8 cellular contexts compared by ENCODE assay signal in genomic region chr12:121712462-121713256, GRCh38. TPM values are rescaled to one million over a fixed set of nuclear protein-coding genes. Genes with fewer than 3 reads are reported as not detected.
DNase-seq lines count a peak whose midpoint lies in the region; ATAC-seq, FAIRE-seq and TF ChIP-seq lines count a peak whose summit lies in the region.

Gene TMEM120B (plus strand): TSS chr12:121712752. CDS start chr12:121712896, 144 bp downstream.

- H3K4me3 ChIP-seq in H1 (ENCODE audit: extremely low read depth in 1 of 4, insufficient read depth in 2 of 4, low read depth in 3 of 4, low read length in 4 of 4) = peak within 1 kb of the TSS; percentile 79 to 91 (median 87)

- H3K4me2 ChIP-seq in H1 (ENCODE audit: insufficient read depth in 1 of 2, low read depth in 2 of 2, low read length in 2 of 2) = peak within 1 kb of the TSS; percentile 94

- no peak within 1 kb of the TSS for H2BK120ac ChIP-seq in H1 (replicated peaks; ENCODE audit: low read depth, low read length)

- H2BK15ac ChIP-seq in H1 (ENCODE audit: low read length) = peak within 1 kb of the TSS; percentile 46; the same call in 1 of the 2 replicates

- peak within 1 kb of the TSS; percentile 71; the same call in 1 of the 2 replicates for H2BK5ac ChIP-seq in H1 (ENCODE audit: low read depth, low read length)

- H3K23me2 ChIP-seq in H1 (ENCODE audit: low read depth, low read length) = peaks cover 11% of the 10 kb centered on the region; the same call in 1 of the 2 replicates

- no peak within 1 kb of the TSS for H3K14ac ChIP-seq in H1 (ENCODE audit: insufficient read length)

- peaks cover 0 to 14% (median 4%) of the 10 kb centered on the region in 4 experiments; a peak in 5 of 7 replicates for H3K4me1 ChIP-seq in H1 (replicated peaks in 1 of 4; ENCODE audit: control insufficient read depth in 3 of 4, insufficient read depth in 4 of 4, low read length in 3 of 4)

- H3K79me2 ChIP-seq in H1 (ENCODE audit: control insufficient read depth in 1 of 2, insufficient read depth in 2 of 2, low read length in 2 of 2) = peaks cover 0 to 37% of the 10 kb centered on the region in 2 experiments

- H3K36me3 ChIP-seq in H1 (ENCODE audit: control insufficient read depth in 2 of 4, insufficient read depth in 4 of 4, low read length in 3 of 4) = no peaks in the 10 kb centered on the region

- H3K56ac ChIP-seq in H1 (replicated peaks; ENCODE audit: insufficient read length, low read depth, low read length) = no peak within 1 kb of the TSS

- TF ChIP-seq CTCF in H1 (IDR thresholded peaks at IDR 0.05; ENCODE audit: control extremely low read depth in 1 of 3, insufficient read depth in 1 of 3, low read depth in 1 of 3, low read length in 3 of 3) = peak in 2 of 3 experiments; percentile 26 to 32; a peak in 2 of 4 replicates

- peak within 1 kb of the TSS; percentile 45 to 80 (median 56) for H3K9ac ChIP-seq in H1 (replicated peaks in 1 of 4; ENCODE audit: extremely low read depth in 1 of 4, low read depth in 3 of 4, low read length in 3 of 4)

- H3K27ac ChIP-seq in H1 (ENCODE audit: low read depth, low read length) = no peak within 1 kb of the TSS

- TF ChIP-seq EP300 in H1 (IDR thresholded peaks at IDR 0.05; ENCODE audit: borderline replicate concordance in 1 of 2, low read depth in 2 of 2, low read length in 2 of 2) = no peak

- peak within 1 kb of the TSS; percentile 93 for H3K18ac ChIP-seq in H1 (ENCODE audit: extremely low read depth, low read length)

- H2AK5ac ChIP-seq in H1 (ENCODE audit: low read depth, low read length) = no peak within 1 kb of the TSS

- peak; percentile 79 for ATAC-seq in GM18867 (IDR thresholded peaks at IDR 0.05; ENCODE audit: unreplicated experiment)
- ATAC-seq in HG03097 (IDR thresholded peaks at IDR 0.05; ENCODE audit: low FRiP score, unreplicated experiment) = peak; percentile 76

- no peak within 1 kb of the TSS for H3K23ac ChIP-seq in H1 (ENCODE audit: insufficient read length)

- TF ChIP-seq POLR2A in H1 (IDR thresholded peaks at IDR 0.05; ENCODE audit: control extremely low read depth in 1 of 2, low read depth in 2 of 2, low read length in 2 of 2) = peak in 1 of 2 experiments; percentile 52; a peak in 1 of 3 replicates

- DNase-seq in Ammon's horn (ENCODE audit: low spot score) (peak; percentile 89), NCI-H526 treated with DMSO at 0.1 percent for 48 hours (lab: John Stamatoyannopoulos, UW) (peak; percentile 25), H1 (ENCODE audit: low read depth in 1 of 2, low spot score in 2 of 2) (peak in 1 of 2 experiments; percentile 88), mesenteric fat pad (ENCODE audit: low spot score) (peak; percentile 95)
- peak; percentile 66 to 73 for DNase-seq in activated CD8-positive, alpha-beta memory T cell treated with anti-CD3 and anti-CD28 coated beads for 4 hours (ENCODE audit: low read depth in 2 of 2)
- peak; percentile 62 to 71 for DNase-seq in stimulated activated CD8-positive, alpha-beta memory T cell treated with anti-CD3 and anti-CD28 coated beads, Interleukin-15, amount 100 ng/mL, for 4 hours (ENCODE audit: low read depth in 2 of 2)

- WGBS in H1 (ENCODE audit: extremely low coverage in 1 of 2, insufficient coverage in 1 of 2, insufficient read length in 1 of 2, insufficient replicate concordance in 2 of 2, low coverage in 1 of 2, low lambda C conversion rate in 2 of 2, missing lambda C conversion rate in 1 of 2), 2 experiments = 3% methylated on average over 31 of the region's 74 CpGs; no CpG with 5 or more reads in 1 of the 2 experiments

- H3K27me3 ChIP-seq in H1 (replicated peaks in 1 of 4; ENCODE audit: control insufficient read depth in 3 of 4, extremely low read depth in 1 of 4, insufficient read depth in 3 of 4, low read length in 3 of 4) = no peaks in the 10 kb centered on the region

- no peak within 1 kb of the TSS for H4K91ac ChIP-seq in H1 (replicated peaks; ENCODE audit: insufficient read length, low read length)

- H2BK20ac ChIP-seq in H1 (ENCODE audit: low read length) = no peak within 1 kb of the TSS

- H4K8ac ChIP-seq in H1 (ENCODE audit: extremely low read depth, insufficient read depth, low read length) = peak within 1 kb of the TSS; percentile 39; the same call in 1 of the 2 replicates

- TF ChIP-seq RAD21 in H1 (IDR thresholded peaks at IDR 0.05 in 1 of 2, conservative IDR thresholded peaks at IDR 0.05 in 1 of 2; ENCODE audit: low read depth in 2 of 2, low read length in 2 of 2) = no peak

- peaks cover 4 to 10% of the 10 kb centered on the region in 2 experiments for H4K20me1 ChIP-seq in H1 (replicated peaks in 1 of 2; ENCODE audit: control insufficient read depth in 1 of 2, insufficient read depth in 2 of 2, low read length in 2 of 2)

- CTCF ChIA-PET in H1 (lab: Charles Lee; ENCODE audit: partially characterized antibody) = interaction anchor here (0.5 to 9.9 kb wide), 23 partner anchors 12 to 1397 kb away, joined by 3 to 69 read pairs (median 3); partner anchors contain the start of gene RHOF

- H2AFZ ChIP-seq in H1 (ENCODE audit: low read length) = peak within 1 kb of the TSS; percentile 95

- no peak for FAIRE-seq in H1 (lab: Jason Lieb, UNC)

- peaks cover 16% of the 10 kb centered on the region for H3K79me1 ChIP-seq in H1 (ENCODE audit: low read depth, low read length)

- peak within 1 kb of the TSS; percentile 50; the same call in 1 of the 2 replicates for H2BK12ac ChIP-seq in H1 (ENCODE audit: low read depth, low read length)

- POLR2A ChIA-PET in H1 (lab: Charles Lee; ENCODE audit: partially characterized antibody) = interaction anchor here (0.6 to 2.1 kb wide), 20 partner anchors 8 to 136 kb away, joined by 3 to 10 read pairs (median 3); partner anchors contain the start of gene RHOF

- no peaks in the 10 kb centered on the region for H3K9me3 ChIP-seq in H1 (ENCODE audit: insufficient read depth in 2 of 2, low read depth in 1 of 2, low read length in 1 of 2)

- no peak within 1 kb of the TSS for H3K4ac ChIP-seq in H1 (replicated peaks; ENCODE audit: insufficient read length, low read depth, low read length)

- H4K5ac ChIP-seq in H1 (ENCODE audit: insufficient read length, low read depth, low read length) = peak within 1 kb of the TSS; percentile 49

TF ChIP-seq in H1, 55 proteins besides CTCF, POLR2A, EP300 and RAD21 (continues in another document):
- TF ChIP-seq RBBP5 (IDR thresholded peaks at IDR 0.05; ENCODE audit: borderline replicate concordance, low read depth, low read length) (peak; percentile 87; the same call in 1 of the 2 replicates), PHF8 (conservative IDR thresholded peaks at IDR 0.05; ENCODE audit: low read depth, low read length) (peak; percentile 72), RXRA (IDR thresholded peaks at IDR 0.05; ENCODE audit: insufficient read depth, low read depth, low read length) (no peak), NRF1 (IDR thresholded peaks at IDR 0.05; ENCODE audit: low read depth, low read length) (peak; percentile 57), FOSL1 (IDR thresholded peaks at IDR 0.05; ENCODE audit: insufficient read depth, low read depth, low read length) (0 out of 2 replicates have a peak, but pooled peaks have one; percentile 11), CHD2 (IDR thresholded peaks at IDR 0.05; ENCODE audit: low read length) (no peak), POU5F1 (IDR thresholded peaks at IDR 0.05; ENCODE audit: low read depth, low read length) (no peak), GTF2F1 (IDR thresholded peaks at IDR 0.05; ENCODE audit: borderline replicate concordance, low read depth, low read length) (no peak), SP1 (IDR thresholded peaks at IDR 0.05; ENCODE audit: low read depth, low read length) (no peak), ATF3 (IDR thresholded peaks at IDR 0.05; ENCODE audit: insufficient read depth, low read depth, low read length) (no peak), E2F6 (IDR thresholded peaks at IDR 0.05) (no peak), CREB1 (IDR thresholded peaks at IDR 0.05) (peak; percentile 81), SIN3A (conservative IDR thresholded peaks at IDR 0.05 in 1 of 2, IDR thresholded peaks at IDR 0.05 in 1 of 2; ENCODE audit: low read depth in 1 of 2, low read length in 2 of 2) (peak; percentile 39 to 64; a peak in 2 of 4 replicates), SP2 (IDR thresholded peaks at IDR 0.05; ENCODE audit: low read length) (no peak), KDM5A (IDR thresholded peaks at IDR 0.05; ENCODE audit: low read length) (no peak), SUZ12 (IDR thresholded peaks at IDR 0.05; ENCODE audit: low read length) (no peak), ASH2L (IDR thresholded peaks at IDR 0.05; ENCODE audit: low read length) (peak; percentile 33), CEBPB (IDR thresholded peaks at IDR 0.05; ENCODE audit: low read depth, low read length) (no peak), SIX5 (IDR thresholded peaks at IDR 0.05; ENCODE audit: low read depth, low read length) (no peak), RFX5 (IDR thresholded peaks at IDR 0.05; ENCODE audit: borderline replicate concordance, low read depth, low read length) (no peak), POLR2AphosphoS5 (IDR thresholded peaks at IDR 0.05; ENCODE audit: low read depth, low read length) (no peak), KDM1A (IDR thresholded peaks at IDR 0.05; ENCODE audit: borderline replicate concordance, low read length) (no peak), KDM4A (IDR thresholded peaks at IDR 0.05; ENCODE audit: low read depth, low read length, severe bottlenecking) (peak; percentile 97)

RNA-seq across cellular contexts. Expression of gene TMEM120B, which starts in this region (rescaled TPM):
- total RNA-seq in H1 (2021; fragmentation: NEBNext Ultra II Directional; extraction: Animal tissue kit (Norgen Biotek cat#: 25700)) = 26.0 and 29.1 TPM in 2 replicates
- 22.0 and 31.2 TPM in 2 replicates for polyA plus RNA-seq in H1 (2011; rRNA removed)
- polyA plus RNA-seq in H1 (2011; cell fraction: cytosol; rRNA removed) = 21.3 TPM
- polyA plus RNA-seq in H1 (2011; cell fraction: nucleus; rRNA removed) = 90.2 TPM
- 15.8 to 21.0 TPM (median 18.0 TPM) in 4 replicates for polyA plus RNA-seq in H1 (2012, experiment 1 of 2)
- polyA plus RNA-seq in H1 (2012, experiment 2 of 2) = 11.9 TPM
- polyA plus RNA-seq in H1 (2013, experiment 1 of 2) = 31.3 TPM
- 29.9 TPM for polyA plus RNA-seq in H1 (2013, experiment 2 of 2)
- polyA minus RNA-seq in H1 (2011; rRNA and poly(A)+ RNA removed) = 35.4 and 36.4 TPM in 2 replicates
- 16.7 TPM for polyA minus RNA-seq in H1 (2011; cell fraction: cytosol; rRNA and poly(A)+ RNA removed)
- polyA minus RNA-seq in H1 (2011; cell fraction: nucleus; rRNA and poly(A)+ RNA removed) = 25.9 TPM
- total RNA-seq in mesenteric fat pad = 12.6 TPM
